ENCODE assay signal across 22 cellular contexts in the genomic region with DNA sequence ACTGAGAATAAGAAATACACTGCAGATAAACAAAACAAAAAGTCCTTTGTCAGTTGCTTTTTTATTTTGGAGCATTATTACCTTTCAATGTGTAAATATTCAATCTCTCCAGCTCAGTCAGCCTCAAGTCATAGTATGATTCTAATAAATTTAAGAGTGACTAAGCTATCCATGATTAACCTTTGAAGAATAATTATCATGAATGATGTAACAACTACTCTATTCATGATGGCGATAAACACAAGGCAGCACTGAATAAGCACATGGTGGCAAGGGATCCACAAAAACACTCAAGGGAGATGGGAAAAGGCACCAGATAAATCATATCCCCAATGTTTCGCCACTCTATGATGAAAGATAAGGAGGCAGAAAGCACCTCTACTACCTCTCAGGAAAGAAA.
DNase-seq lines count a peak whose midpoint lies in the region; ATAC-seq and TF ChIP-seq lines count a peak whose summit lies in the region.
"Had no signal": no experiment of that assay in that cellular context is flagged by ENCODE, and none has a peak within 500 bp of the region (broad histone marks: within the 10 kb centered on the region; RNA-seq: fewer than 3 reads in every experiment).

No MANE protein-coding gene starts in this region.

- TF ChIP-seq CTCF in HFFc6 (IDR thresholded peaks at IDR 0.05) = no peak
- TF ChIP-seq CTCF in WTC11 (IDR thresholded peaks at IDR 0.05) = no peak

- H3K27me3 Mint-ChIP-seq in HFFc6 (ENCODE audit: insufficient read depth) (peaks cover 2% of the 10 kb centered on the region; the same call in 1 of the 2 replicates), WTC11 (ENCODE audit: low read depth) (no peaks in the 10 kb centered on the region)
- H3K27me3 Mint-ChIP-seq: B cell, IgD-negative memory B cell had no signal

- H3K27ac Mint-ChIP-seq in HFFc6 (peak overlapping the region; percentile 43; the same call in 1 of the 2 replicates), WTC11 (peak overlapping the region; percentile 73)
- H3K27ac Mint-ChIP-seq: B cell, IgD-negative memory B cell had no signal

- H3K4me1 Mint-ChIP-seq in HFFc6 (ENCODE audit: low read depth) = peaks cover 30% of the 10 kb centered on the region
- peaks cover 72% of the 10 kb centered on the region for H3K4me1 Mint-ChIP-seq in WTC11
- H3K4me1 Mint-ChIP-seq: B cell had no signal

- no peaks in the 10 kb centered on the region for H3K9me3 Mint-ChIP-seq in HFFc6
- H3K9me3 Mint-ChIP-seq in WTC11 = peaks cover 18% of the 10 kb centered on the region

- CTCF ChIA-PET in WTC11 (lab: Charles Lee) = interaction anchor here (2.2 kb wide), 1 partner anchor 8 kb away, joined by 9 read pairs; no protein-coding TSS in a partner anchor

- peak; percentile 81 for DNase-seq in COLO829 (ENCODE audit: low spot score)
- no peak for DNase-seq in HFFc6
- no peak for DNase-seq in WTC11 (ENCODE audit: low spot score)
- DNase-seq in foreskin melanocyte = peak; percentile 48
- no peak for DNase-seq in EL
- no peak for DNase-seq in NAMALWA (ENCODE audit: low spot score)
- no peak for DNase-seq in mucosa of gallbladder (ENCODE audit: low spot score)
- DNase-seq: COR-L47; DMS 273 treated with DMSO at 0.1 percent for 48 hours; DND-41; GDM1; H7; Karpas-422; NCI-H1105 treated with DMSO at 0.1 percent for 48 hours; NCI-H1694; NCI-H510A; NCI-H748 treated with DMSO at 0.1 percent for 48 hours; NK-92 treated with Interleukin-12 subunit alpha and Interleukin-12 subunit beta, amount 100 ng/mL, for 24 hours; RPMI8226 had no signal

- POLR2A ChIA-PET in WTC11 (lab: Charles Lee) = no interaction called here

- H3K4me3 Mint-ChIP-seq in HFFc6 (peak overlapping the region; percentile 9; the same call in 1 of the 2 replicates), WTC11 (no peak overlapping the region)
- H3K4me3 Mint-ChIP-seq: B cell, IgD-negative memory B cell had no signal

- H3K36me3 Mint-ChIP-seq in HFFc6 (ENCODE audit: low read depth) (peaks cover 74% of the 10 kb centered on the region), WTC11 (peaks cover 41% of the 10 kb centered on the region)

- ATAC-seq in WTC11 = no peak
- ATAC-seq in GM21423 (IDR thresholded peaks at IDR 0.05; ENCODE audit: unreplicated experiment) = no peak

TF ChIP-seq in WTC11, 78 proteins besides CTCF, POLR2A, EP300 and RAD21:
- no peak for TF ChIP-seq SP1 (CRISPR knock-in tag; conservative IDR thresholded peaks at IDR 0.05)
- TF ChIP-seq, protein P1, sequence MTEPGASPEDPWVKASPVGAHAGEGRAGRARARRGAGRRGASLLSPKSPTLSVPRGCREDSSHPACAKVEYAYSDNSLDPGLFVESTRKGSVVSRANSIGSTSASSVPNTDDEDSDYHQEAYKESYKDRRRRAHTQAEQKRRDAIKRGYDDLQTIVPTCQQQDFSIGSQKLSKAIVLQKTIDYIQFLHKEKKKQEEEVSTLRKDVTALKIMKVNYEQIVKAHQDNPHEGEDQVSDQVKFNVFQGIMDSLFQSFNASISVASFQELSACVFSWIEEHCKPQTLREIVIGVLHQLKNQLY (CRISPR knock-in tag; IDR thresholded peaks at IDR 0.05) = no peak
- TF ChIP-seq, protein P2, sequence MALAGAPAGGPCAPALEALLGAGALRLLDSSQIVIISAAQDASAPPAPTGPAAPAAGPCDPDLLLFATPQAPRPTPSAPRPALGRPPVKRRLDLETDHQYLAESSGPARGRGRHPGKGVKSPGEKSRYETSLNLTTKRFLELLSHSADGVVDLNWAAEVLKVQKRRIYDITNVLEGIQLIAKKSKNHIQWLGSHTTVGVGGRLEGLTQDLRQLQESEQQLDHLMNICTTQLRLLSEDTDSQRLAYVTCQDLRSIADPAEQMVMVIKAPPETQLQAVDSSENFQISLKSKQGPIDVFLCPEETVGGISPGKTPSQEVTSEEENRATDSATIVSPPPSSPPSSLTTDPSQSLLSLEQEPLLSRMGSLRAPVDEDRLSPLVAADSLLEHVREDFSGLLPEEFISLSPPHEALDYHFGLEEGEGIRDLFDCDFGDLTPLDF (CRISPR knock-in tag; IDR thresholded peaks at IDR 0.05) = no peak

Comparison
In these comparisons a context has a peak if more than half of its experiments do, and no peak if none do; other contexts are left out.
1. DNase-seq: peak in COLO829 (single experiment) and foreskin melanocyte (single experiment); none in HFFc6 (single experiment), WTC11 (single experiment), EL (single experiment), NAMALWA (single experiment) and mucosa of gallbladder (single experiment).